Comparison of ENCODE assay signal across 26 cellular contexts in genomic region chr1:243311809-243312208, GRCh38.
"Had no signal": no experiment of that assay in that cellular context is flagged by ENCODE, and none has a peak within 500 bp of the region (broad histone marks: within the 10 kb centered on the region; RNA-seq: fewer than 3 reads in every experiment).

No MANE protein-coding gene starts in this region.

- ATAC-seq: left cardiac atrium; left lung; lower lobe of right lung; natural killer cell treated with Interleukin-12 subunit alpha and Interleukin-12 subunit beta and Interleukin-15 and Interleukin-18, amount 100 ng/mL, for 72 hours; pancreas; right cardiac atrium; stimulated activated effector memory CD8-positive, alpha-beta T cell treated with anti-CD3 and anti-CD28 coated beads, Interleukin-12 subunit alpha, Interleukin-12 subunit beta, amount 100 ng/mL, for 72 hours had no signal

- H3K27me3 ChIP-seq: left lung, pancreas, sigmoid colon, spleen, transverse colon, upper lobe of left lung, vagina had no signal

- H3K27ac Mint-ChIP-seq: mesothelial cell of epicardium; natural killer cell treated with Interleukin-12 subunit alpha and Interleukin-12 subunit beta and Interleukin-15 and Interleukin-18, amount 100 ng/mL, for 72 hours; stimulated activated effector memory CD8-positive, alpha-beta T cell treated with anti-CD3 and anti-CD28 coated beads, Interleukin-12 subunit alpha, Interleukin-12 subunit beta, amount 100 ng/mL, for 72 hours; stimulated activated naive CD8-positive, alpha-beta T cell treated with anti-CD3 and anti-CD28 coated beads, Interleukin-15, Interleukin-2, amounts not matched to agents 100 ng/mL and 50 ng/mL, for 24 hours had no signal

- H3K27me3 Mint-ChIP-seq: naive B cell; natural killer cell treated with Interleukin-12 subunit alpha and Interleukin-12 subunit beta and Interleukin-15 and Interleukin-18, amount 100 ng/mL, for 72 hours; stimulated activated naive CD8-positive, alpha-beta T cell treated with anti-CD3 and anti-CD28 coated beads, Interleukin-15, Interleukin-2, amounts not matched to agents 100 ng/mL and 50 ng/mL, for 24 hours had no signal

- H3K9me3 Mint-ChIP-seq: mesothelial cell of epicardium; naive B cell; natural killer cell treated with Interleukin-12 subunit alpha and Interleukin-12 subunit beta and Interleukin-15 and Interleukin-18, amount 100 ng/mL, for 72 hours; stimulated activated effector memory CD8-positive, alpha-beta T cell treated with anti-CD3 and anti-CD28 coated beads, Interleukin-12 subunit alpha, Interleukin-12 subunit beta, amount 100 ng/mL, for 72 hours; stimulated activated naive CD8-positive, alpha-beta T cell treated with anti-CD3 and anti-CD28 coated beads, Interleukin-15, Interleukin-2, amounts not matched to agents 100 ng/mL and 50 ng/mL, for 24 hours had no signal

- H3K4me1 Mint-ChIP-seq: stimulated activated effector memory CD8-positive, alpha-beta T cell treated with anti-CD3 and anti-CD28 coated beads, Interleukin-12 subunit alpha, Interleukin-12 subunit beta, amount 100 ng/mL, for 72 hours had no signal

- DNase-seq: hippocampal formation; kidney glomerular epithelial cell; left cardiac atrium; left lung; lower lobe of right lung; mammary epithelial cell; mesendoderm; naive B cell; pancreas; posterior cingulate gyrus; retina; right cardiac atrium; sigmoid colon; small intestine; spleen; stimulated activated CD4-positive, alpha-beta T cell treated with anti-CD3 and anti-CD28 coated beads, Interleukin-4, amount 100 ng/mL, for 24 hours; stimulated activated naive CD4-positive, alpha-beta T cell; transverse colon; upper lobe of left lung had no signal

- H3K36me3 Mint-ChIP-seq: stimulated activated effector memory CD8-positive, alpha-beta T cell treated with anti-CD3 and anti-CD28 coated beads, Interleukin-12 subunit alpha, Interleukin-12 subunit beta, amount 100 ng/mL, for 72 hours had no signal

- H3K36me3 ChIP-seq: prostate gland, vagina had no signal

- H3K4me3 Mint-ChIP-seq: mesothelial cell of epicardium; naive B cell; natural killer cell treated with Interleukin-12 subunit alpha and Interleukin-12 subunit beta and Interleukin-15 and Interleukin-18, amount 100 ng/mL, for 72 hours; stimulated activated effector memory CD8-positive, alpha-beta T cell treated with anti-CD3 and anti-CD28 coated beads, Interleukin-12 subunit alpha, Interleukin-12 subunit beta, amount 100 ng/mL, for 72 hours; stimulated activated naive CD8-positive, alpha-beta T cell treated with anti-CD3 and anti-CD28 coated beads, Interleukin-15, Interleukin-2, amounts not matched to agents 100 ng/mL and 50 ng/mL, for 24 hours had no signal

- H3K4me3 ChIP-seq: left lung, lower lobe of right lung, pancreas, prostate gland, sigmoid colon, spleen, transverse colon, upper lobe of left lung, vagina had no signal

- H3K9me3 ChIP-seq: left lung, lower lobe of right lung, pancreas, prostate gland, sigmoid colon, spleen, transverse colon, upper lobe of left lung, vagina had no signal

- H3K27ac ChIP-seq: lower lobe of right lung, pancreas, prostate gland, sigmoid colon, transverse colon, upper lobe of left lung, vagina had no signal

- FAIRE-seq: keratinocyte, pancreas, small intestine had no signal

- H3K4me1 ChIP-seq: sigmoid colon, transverse colon, vagina had no signal
